ENCODE assay signal across 9 cellular contexts in the genomic region with DNA sequence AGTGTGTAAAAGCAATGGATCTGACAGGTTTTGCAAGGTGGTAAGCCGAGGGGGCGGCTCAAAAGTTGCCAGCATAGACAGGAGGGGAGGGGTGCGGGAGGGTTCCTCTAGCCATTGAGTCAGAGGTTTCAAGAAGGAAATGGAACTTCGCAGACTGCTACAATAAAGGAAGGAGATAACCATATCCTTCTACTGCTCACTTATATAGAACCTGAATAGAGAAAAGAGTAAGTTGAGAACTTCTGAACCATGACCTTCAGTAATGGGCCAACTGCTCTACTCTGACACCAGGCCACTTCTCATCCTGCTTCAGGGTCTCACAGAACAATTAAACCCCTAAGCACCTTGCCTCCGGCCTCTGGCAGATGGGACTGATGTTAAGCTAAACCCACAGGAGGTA. TPM values are rescaled to one million over a fixed set of nuclear protein-coding genes. Genes with fewer than 3 reads are reported as not detected.
DNase-seq lines count a peak whose midpoint lies in the region; ATAC-seq lines count a peak whose summit lies in the region.
"Had no signal": no experiment of that assay in that cellular context is flagged by ENCODE, and none has a peak within 500 bp of the region (broad histone marks: within the 10 kb centered on the region; RNA-seq: fewer than 3 reads in every experiment).

No MANE protein-coding gene starts in this region.

- peak; percentile 64 for DNase-seq in SIG-M5 treated with dmso at 0.1 percent for 504 hours (lab: John Stamatoyannopoulos, UW; ENCODE audit: unreplicated experiment)
- peak; percentile 46 to 67 for DNase-seq in stimulated activated CD4-positive, alpha-beta T cell treated with anti-CD3 and anti-CD28 coated beads, Interleukin-2, amount 100 ng/mL, for 24 hours
- no peak for DNase-seq in occipital lobe (lab: John Stamatoyannopoulos, UW)
- no peak for DNase-seq in glomerular visceral epithelial cell (ENCODE audit: extremely low spot score)
- DNase-seq in GDM1 (lab: John Stamatoyannopoulos, UW) = no peak
- DNase-seq in NK-92 (lab: John Stamatoyannopoulos, UW; ENCODE audit: unreplicated experiment) = no peak

- ATAC-seq in GM19035 (IDR thresholded peaks at IDR 0.05; ENCODE audit: unreplicated experiment) (peak; percentile 67), HG02852 (IDR thresholded peaks at IDR 0.05; ENCODE audit: unreplicated experiment) (peak; percentile 58)
- ATAC-seq: K562 had no signal

RNA-seq across cellular contexts. Expression of a gene that starts 26.3 kb away (rescaled TPM):
- 5.9 TPM for total RNA-seq in occipital lobe

Comparison
In these comparisons a context has a peak if more than half of its experiments do, and no peak if none do; other contexts are left out.
1. DNase-seq: peak in SIG-M5 treated with dmso at 0.1 percent for 504 hours (single experiment) and stimulated activated CD4-positive, alpha-beta T cell treated with anti-CD3 and anti-CD28 coated beads, Interleukin-2, amount 100 ng/mL, for 24 hours (2 of 2); none in occipital lobe (single experiment), glomerular visceral epithelial cell (single experiment), GDM1 (single experiment) and NK-92 (single experiment).